1 cellular context compared by ENCODE assay signal in the genomic region with DNA sequence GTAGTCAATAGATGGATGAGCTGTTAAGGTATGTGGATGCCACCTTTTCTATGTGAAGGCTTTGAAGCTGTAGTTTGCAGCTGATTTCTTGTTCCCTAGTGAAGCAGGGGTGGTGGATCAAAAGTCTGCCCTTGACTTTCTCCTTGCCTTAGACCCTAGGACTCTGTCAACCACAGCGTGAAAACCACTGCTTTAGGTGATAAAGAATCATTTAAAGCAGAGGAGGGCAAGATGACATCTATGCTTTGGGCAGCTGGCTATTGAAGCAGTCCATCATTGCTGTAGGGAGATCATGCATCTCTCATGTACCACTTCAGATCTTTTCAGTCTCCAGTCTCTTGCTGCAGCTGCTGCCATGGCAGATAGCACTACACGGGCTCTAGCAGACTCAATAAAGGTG.
TF ChIP-seq lines count a peak whose summit lies in the region.

No MANE protein-coding gene starts in this region.

TF ChIP-seq in IMR-90, 13 proteins besides CTCF, POLR2A, EP300 and RAD21:
- no peak for TF ChIP-seq RFX5 (IDR thresholded peaks at IDR 0.05; ENCODE audit: low read depth, low read length)
- TF ChIP-seq NFE2L2 (IDR thresholded peaks at IDR 0.05; ENCODE audit: low read depth, low read length) = no peak
- TF ChIP-seq MAFK (IDR thresholded peaks at IDR 0.05; ENCODE audit: low read depth, low read length) = no peak
- no peak for TF ChIP-seq RCOR1 (IDR thresholded peaks at IDR 0.05; ENCODE audit: insufficient replicate concordance, low read length)
- no peak for TF ChIP-seq BHLHE40 (IDR thresholded peaks at IDR 0.05; ENCODE audit: low read depth, low read length)
- TF ChIP-seq MAZ (IDR thresholded peaks at IDR 0.05; ENCODE audit: borderline replicate concordance, low read depth, low read length) = no peak
